In the genomic region with DNA sequence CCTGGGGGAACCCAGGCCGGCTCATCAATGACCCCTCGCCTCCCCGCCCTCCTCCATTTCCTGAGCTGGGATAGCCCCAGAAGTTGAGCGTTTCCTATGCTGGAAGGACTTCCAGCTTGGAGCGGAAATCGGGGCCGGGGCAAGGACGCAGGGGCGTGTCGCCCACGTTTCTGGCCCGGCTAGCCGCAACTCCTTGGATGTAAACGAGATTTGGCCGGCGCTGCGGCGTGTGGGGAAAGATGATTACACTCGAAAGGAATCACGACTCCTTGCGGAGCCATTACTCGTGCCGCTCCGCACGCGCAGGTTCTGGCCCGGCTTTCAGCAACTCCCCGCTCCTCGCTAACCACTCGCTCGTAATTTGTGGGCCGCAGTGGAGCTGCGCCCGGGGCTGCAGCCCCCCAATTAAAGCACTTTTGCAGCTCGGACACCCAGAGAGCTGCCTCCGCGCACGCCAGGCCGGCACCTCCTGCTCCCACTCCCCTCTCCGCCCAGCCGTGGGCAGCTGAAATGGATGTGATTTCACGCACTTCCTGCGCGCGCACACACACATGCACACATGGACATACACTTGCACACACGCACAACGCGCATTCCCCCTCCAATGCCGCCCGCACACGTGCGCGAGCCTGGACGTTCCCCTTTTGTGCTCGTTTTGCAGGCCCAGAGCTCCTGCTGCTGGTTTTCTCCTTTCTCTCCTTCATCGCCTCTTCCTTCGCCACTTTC, we compare ENCODE assay signal across 8 cellular contexts. TPM values are rescaled to one million over a fixed set of nuclear protein-coding genes. Genes with fewer than 3 reads are reported as not detected.
DNase-seq lines count a peak whose midpoint lies in the region; FAIRE-seq and TF ChIP-seq lines count a peak whose summit lies in the region.

No MANE protein-coding gene starts in this region.

- H3K79me1 ChIP-seq in trophoblast cell (ENCODE audit: low read length) = no peaks in the 10 kb centered on the region

- no peak overlapping the region for H3K9ac ChIP-seq in trophoblast cell (ENCODE audit: low read length)

- peak overlapping the region; percentile 79 for H3K23ac ChIP-seq in trophoblast cell (ENCODE audit: low read length)

- H3K9me3 ChIP-seq in trophoblast cell (ENCODE audit: insufficient read depth, low read depth, low read length) = peaks cover 5% of the 10 kb centered on the region

- H2BK5ac ChIP-seq in trophoblast cell (ENCODE audit: low read depth, low read length, poor library complexity) = no peak overlapping the region

- peak; percentile 53 for DNase-seq in EL
- peak; percentile 51 for DNase-seq in fibroblast of the aortic adventitia (ENCODE audit: low read depth)
- no peak for DNase-seq in trophoblast cell
- DNase-seq in SHP77 treated with DMSO at 0.1 percent for 48 hours (lab: John Stamatoyannopoulos, UW) = no peak
- no peak for DNase-seq in D721Med (ENCODE audit: insufficient read length, low spot score)
- no peak for DNase-seq in NCI-H2171 (lab: John Stamatoyannopoulos, UW)
- DNase-seq in OCI-M1 (lab: John Stamatoyannopoulos, UW) = no peak

- no peak overlapping the region for H3K27ac ChIP-seq in trophoblast cell (ENCODE audit: low read depth, low read length)

- H4K12ac ChIP-seq in trophoblast cell (ENCODE audit: low read depth, low read length) = no peak overlapping the region

- no peak overlapping the region for H2BK12ac ChIP-seq in trophoblast cell (ENCODE audit: low read length)

- no peak overlapping the region for H3K4ac ChIP-seq in trophoblast cell (ENCODE audit: low read depth, low read length)

- H3K14ac ChIP-seq in trophoblast cell (ENCODE audit: low read length) = no peak overlapping the region

- peaks cover 68% of the 10 kb centered on the region for H3K27me3 ChIP-seq in trophoblast cell (ENCODE audit: insufficient read depth, low read length)

- H2AK5ac ChIP-seq in trophoblast cell (ENCODE audit: low read length) = no peak overlapping the region

- no peak overlapping the region for H4K91ac ChIP-seq in trophoblast cell (ENCODE audit: low read depth, low read length)

- no peak overlapping the region for H2AFZ ChIP-seq in trophoblast cell (ENCODE audit: insufficient read depth, low read length, poor library complexity)

- peak overlapping the region; percentile 56 for H3K4me2 ChIP-seq in trophoblast cell (ENCODE audit: low read length)

- H3K18ac ChIP-seq in trophoblast cell (ENCODE audit: low read length) = no peak overlapping the region

- no CpG with 5 or more reads among the region's 57 CpGs for WGBS in trophoblast cell (ENCODE audit: extremely low coverage, insufficient coverage, insufficient read length)

- H3K4me3 ChIP-seq in fibroblast of the aortic adventitia (ENCODE audit: low read depth, low read length) (peak overlapping the region; percentile 37), trophoblast cell (ENCODE audit: low read depth, low read length) (peak overlapping the region; percentile 25)

- no peak overlapping the region for H2BK120ac ChIP-seq in trophoblast cell (ENCODE audit: insufficient read depth, low read length, poor library complexity)

- TF ChIP-seq CTCF in fibroblast of the aortic adventitia (IDR thresholded peaks at IDR 0.05; ENCODE audit: insufficient read depth, low read length) = no peak
- no peak for TF ChIP-seq CTCF in D721Med (IDR thresholded peaks at IDR 0.05; ENCODE audit: insufficient read depth, missing control alignments)

- H3K36me3 ChIP-seq in trophoblast cell (ENCODE audit: control insufficient read depth in 1 of 2, insufficient read depth in 2 of 2, low read length in 2 of 2) = no peaks in the 10 kb centered on the region

- H3K4me1 ChIP-seq in trophoblast cell (ENCODE audit: control insufficient read depth in 1 of 2, insufficient read depth in 2 of 2, low read length in 2 of 2) = peaks cover 11% of the 10 kb centered on the region in 2 experiments

- H4K8ac ChIP-seq in trophoblast cell (ENCODE audit: low read depth, low read length) = no peak overlapping the region

- no peaks in the 10 kb centered on the region for H3K79me2 ChIP-seq in trophoblast cell (ENCODE audit: control insufficient read depth, insufficient read depth, low read length, poor library complexity)

- no peak for FAIRE-seq in D721Med (lab: Jason Lieb, UNC)

TF ChIP-seq in PFSK-1, 5 proteins besides CTCF, POLR2A, EP300 and RAD21:
- TF ChIP-seq POLR2AphosphoS5 (IDR thresholded peaks at IDR 0.05; ENCODE audit: low read depth, low read length) (no peak), FOXP2 (optimal IDR thresholded peaks at IDR 0.05; ENCODE audit: borderline replicate concordance, extremely low read depth, extremely low read length, insufficient read depth) (peak; percentile 5)

RNA-seq across cellular contexts. Expression of gene ZIC5, which starts 15.7 kb away (rescaled TPM):
- polyA plus RNA-seq in PFSK-1 (2012; ENCODE audit: insufficient read length, low read depth) = 3.3 TPM
- not detected in 2 replicates for total RNA-seq in fibroblast of the aortic adventitia (ENCODE audit: low replicate concordance)
- 0.01 TPM in 1 of 2 replicates, not detected in the other for polyA plus RNA-seq in trophoblast cell (2013)

RNA-seq across cellular contexts. Expression of gene ZIC2, which starts 25.7 kb away (rescaled TPM):
- 32.0 TPM for polyA plus RNA-seq in PFSK-1 (2012; ENCODE audit: insufficient read length, low read depth)
- total RNA-seq in fibroblast of the aortic adventitia (ENCODE audit: low replicate concordance) = not detected in 2 replicates
- polyA plus RNA-seq in trophoblast cell (2013) = 0.05 and 0.07 TPM in 2 replicates

Comparison
In these comparisons a context has a peak if more than half of its experiments do, and no peak if none do; other contexts are left out.
1. DNase-seq: peak in EL (single experiment) and fibroblast of the aortic adventitia (single experiment); none in trophoblast cell (0 of 2), SHP77 treated with DMSO at 0.1 percent for 48 hours (single experiment), D721Med (single experiment), NCI-H2171 (single experiment) and OCI-M1 (single experiment).